1 cellular context compared by ENCODE assay signal in the genomic region with DNA sequence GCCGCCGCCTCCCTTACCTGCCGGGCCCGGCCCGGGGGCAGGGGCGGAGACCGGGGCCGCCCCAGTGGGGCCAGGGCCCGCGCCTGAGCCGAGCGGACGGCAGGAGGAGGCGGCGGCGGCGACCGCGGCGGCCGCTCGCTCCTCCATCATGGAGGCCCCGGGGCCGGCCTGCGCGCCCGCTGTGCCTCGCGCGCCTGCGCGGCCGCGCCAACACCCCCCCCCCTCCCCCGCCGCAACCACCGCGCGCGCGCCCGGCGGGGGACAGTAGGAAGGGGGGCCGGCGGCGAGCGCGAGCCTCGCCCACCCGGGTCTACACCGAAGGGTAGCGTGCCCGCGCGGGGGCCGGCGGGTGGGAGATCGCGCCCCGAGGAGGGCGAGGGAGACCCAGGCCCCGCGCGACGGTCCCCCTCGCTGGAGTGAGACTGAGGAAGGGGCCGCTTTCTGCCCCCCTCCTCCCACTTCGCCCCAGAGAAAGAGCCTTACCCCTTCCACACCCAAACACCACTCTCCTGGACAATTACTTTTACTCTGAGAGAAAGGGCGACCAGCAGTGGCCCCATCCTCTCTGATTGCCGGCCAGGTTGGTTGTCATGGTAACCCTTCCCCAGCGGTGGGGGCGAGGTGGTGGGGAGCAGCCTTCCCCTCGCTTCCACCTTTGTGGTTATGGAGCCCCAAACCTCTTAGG.
A peak's percentile ranks its signal among the peaks of the same experiment; 100 is the strongest.
TF ChIP-seq lines count a peak whose summit lies in the region.

A gene with protein sequence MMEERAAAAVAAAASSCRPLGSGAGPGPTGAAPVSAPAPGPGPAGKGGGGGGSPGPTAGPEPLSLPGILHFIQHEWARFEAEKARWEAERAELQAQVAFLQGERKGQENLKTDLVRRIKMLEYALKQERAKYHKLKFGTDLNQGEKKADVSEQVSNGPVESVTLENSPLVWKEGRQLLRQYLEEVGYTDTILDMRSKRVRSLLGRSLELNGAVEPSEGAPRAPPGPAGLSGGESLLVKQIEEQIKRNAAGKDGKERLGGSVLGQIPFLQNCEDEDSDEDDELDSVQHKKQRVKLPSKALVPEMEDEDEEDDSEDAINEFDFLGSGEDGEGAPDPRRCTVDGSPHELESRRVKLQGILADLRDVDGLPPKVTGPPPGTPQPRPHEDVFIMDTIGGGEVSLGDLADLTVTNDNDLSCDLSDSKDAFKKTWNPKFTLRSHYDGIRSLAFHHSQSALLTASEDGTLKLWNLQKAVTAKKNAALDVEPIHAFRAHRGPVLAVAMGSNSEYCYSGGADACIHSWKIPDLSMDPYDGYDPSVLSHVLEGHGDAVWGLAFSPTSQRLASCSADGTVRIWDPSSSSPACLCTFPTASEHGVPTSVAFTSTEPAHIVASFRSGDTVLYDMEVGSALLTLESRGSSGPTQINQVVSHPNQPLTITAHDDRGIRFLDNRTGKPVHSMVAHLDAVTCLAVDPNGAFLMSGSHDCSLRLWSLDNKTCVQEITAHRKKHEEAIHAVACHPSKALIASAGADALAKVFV (minus strand): TSS at position 170 of the 685 bp plus-strand sequence. CDS start 20 bp downstream, at position 150.

TF ChIP-seq in HepG2, 621 proteins besides CTCF, POLR2A, EP300 and RAD21 (continued from another document and continues in another):
- TF ChIP-seq IRX3 (CRISPR knock-in tag; IDR thresholded peaks at IDR 0.05; ENCODE audit: borderline replicate concordance, low read depth), result 0 out of 2 replicates have a peak, but pooled peaks have one; percentile 30
- TF ChIP-seq REXO4 (CRISPR knock-in tag; IDR thresholded peaks at IDR 0.05; ENCODE audit: borderline replicate concordance), result no peak
- no peak for TF ChIP-seq HOXA9 (CRISPR knock-in tag; IDR thresholded peaks at IDR 0.05; ENCODE audit: borderline replicate concordance)
- no peak for TF ChIP-seq NFE2 (CRISPR knock-in tag; IDR thresholded peaks at IDR 0.05)
- TF ChIP-seq ZNF615 (CRISPR knock-in tag; IDR thresholded peaks at IDR 0.05; ENCODE audit: borderline replicate concordance), result no peak
- TF ChIP-seq SP4 (CRISPR knock-in tag; IDR thresholded peaks at IDR 0.05), result no peak
- TF ChIP-seq SETDB1 (CRISPR knock-in tag; IDR thresholded peaks at IDR 0.05; ENCODE audit: borderline replicate concordance), result no peak
- TF ChIP-seq, protein P1, sequence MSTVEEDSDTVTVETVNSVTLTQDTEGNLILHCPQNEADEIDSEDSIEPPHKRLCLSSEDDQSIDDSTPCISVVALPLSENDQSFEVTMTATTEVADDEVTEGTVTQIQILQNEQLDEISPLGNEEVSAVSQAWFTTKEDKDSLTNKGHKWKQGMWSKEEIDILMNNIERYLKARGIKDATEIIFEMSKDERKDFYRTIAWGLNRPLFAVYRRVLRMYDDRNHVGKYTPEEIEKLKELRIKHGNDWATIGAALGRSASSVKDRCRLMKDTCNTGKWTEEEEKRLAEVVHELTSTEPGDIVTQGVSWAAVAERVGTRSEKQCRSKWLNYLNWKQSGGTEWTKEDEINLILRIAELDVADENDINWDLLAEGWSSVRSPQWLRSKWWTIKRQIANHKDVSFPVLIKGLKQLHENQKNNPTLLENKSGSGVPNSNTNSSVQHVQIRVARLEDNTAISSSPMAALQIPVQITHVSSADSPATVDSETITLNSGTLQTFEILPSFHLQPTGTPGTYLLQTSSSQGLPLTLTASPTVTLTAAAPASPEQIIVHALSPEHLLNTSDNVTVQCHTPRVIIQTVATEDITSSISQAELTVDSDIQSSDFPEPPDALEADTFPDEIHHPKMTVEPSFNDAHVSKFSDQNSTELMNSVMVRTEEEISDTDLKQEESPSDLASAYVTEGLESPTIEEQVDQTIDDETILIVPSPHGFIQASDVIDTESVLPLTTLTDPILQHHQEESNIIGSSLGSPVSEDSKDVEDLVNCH (CRISPR knock-in tag; IDR thresholded peaks at IDR 0.05), result no peak
- no peak for TF ChIP-seq ZNF672 (CRISPR knock-in tag; IDR thresholded peaks at IDR 0.05)
- no peak for TF ChIP-seq TBX2 (CRISPR knock-in tag; IDR thresholded peaks at IDR 0.05; ENCODE audit: borderline replicate concordance)
- TF ChIP-seq ZNF513 (CRISPR knock-in tag; conservative IDR thresholded peaks at IDR 0.05), result no peak
- TF ChIP-seq, protein P2, sequence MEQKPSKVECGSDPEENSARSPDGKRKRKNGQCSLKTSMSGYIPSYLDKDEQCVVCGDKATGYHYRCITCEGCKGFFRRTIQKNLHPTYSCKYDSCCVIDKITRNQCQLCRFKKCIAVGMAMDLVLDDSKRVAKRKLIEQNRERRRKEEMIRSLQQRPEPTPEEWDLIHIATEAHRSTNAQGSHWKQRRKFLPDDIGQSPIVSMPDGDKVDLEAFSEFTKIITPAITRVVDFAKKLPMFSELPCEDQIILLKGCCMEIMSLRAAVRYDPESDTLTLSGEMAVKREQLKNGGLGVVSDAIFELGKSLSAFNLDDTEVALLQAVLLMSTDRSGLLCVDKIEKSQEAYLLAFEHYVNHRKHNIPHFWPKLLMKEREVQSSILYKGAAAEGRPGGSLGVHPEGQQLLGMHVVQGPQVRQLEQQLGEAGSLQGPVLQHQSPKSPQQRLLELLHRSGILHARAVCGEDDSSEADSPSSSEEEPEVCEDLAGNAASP (CRISPR knock-in tag; IDR thresholded peaks at IDR 0.05; ENCODE audit: borderline replicate concordance), result no peak
- TF ChIP-seq ZFP41 (CRISPR knock-in tag; IDR thresholded peaks at IDR 0.05; ENCODE audit: borderline replicate concordance), result no peak
- TF ChIP-seq IKZF1 (IDR thresholded peaks at IDR 0.05), result no peak
- TF ChIP-seq RFX3 (CRISPR knock-in tag; IDR thresholded peaks at IDR 0.05), result peak; percentile 66; the same call in 1 of the 2 replicates
- TF ChIP-seq MTF1 (CRISPR knock-in tag; IDR thresholded peaks at IDR 0.05), result no peak
- TF ChIP-seq ZBTB26 (CRISPR knock-in tag; IDR thresholded peaks at IDR 0.05; ENCODE audit: borderline replicate concordance), result no peak
- TF ChIP-seq, protein P3, sequence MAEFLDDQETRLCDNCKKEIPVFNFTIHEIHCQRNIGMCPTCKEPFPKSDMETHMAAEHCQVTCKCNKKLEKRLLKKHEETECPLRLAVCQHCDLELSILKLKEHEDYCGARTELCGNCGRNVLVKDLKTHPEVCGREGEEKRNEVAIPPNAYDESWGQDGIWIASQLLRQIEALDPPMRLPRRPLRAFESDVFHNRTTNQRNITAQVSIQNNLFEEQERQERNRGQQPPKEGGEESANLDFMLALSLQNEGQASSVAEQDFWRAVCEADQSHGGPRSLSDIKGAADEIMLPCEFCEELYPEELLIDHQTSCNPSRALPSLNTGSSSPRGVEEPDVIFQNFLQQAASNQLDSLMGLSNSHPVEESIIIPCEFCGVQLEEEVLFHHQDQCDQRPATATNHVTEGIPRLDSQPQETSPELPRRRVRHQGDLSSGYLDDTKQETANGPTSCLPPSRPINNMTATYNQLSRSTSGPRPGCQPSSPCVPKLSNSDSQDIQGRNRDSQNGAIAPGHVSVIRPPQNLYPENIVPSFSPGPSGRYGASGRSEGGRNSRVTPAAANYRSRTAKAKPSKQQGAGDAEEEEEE (CRISPR knock-in tag; IDR thresholded peaks at IDR 0.05; ENCODE audit: borderline replicate concordance), result no peak
- no peak for TF ChIP-seq CENPBD1 (CRISPR knock-in tag; IDR thresholded peaks at IDR 0.05; ENCODE audit: borderline replicate concordance, low read depth)
- no peak for TF ChIP-seq TCF12 (IDR thresholded peaks at IDR 0.05)
- TF ChIP-seq TCF12 (CRISPR knock-in tag; IDR thresholded peaks at IDR 0.05), result no peak
- no peak for TF ChIP-seq ZNF432 (CRISPR knock-in tag; IDR thresholded peaks at IDR 0.05; ENCODE audit: borderline replicate concordance)
- TF ChIP-seq, protein P4, sequence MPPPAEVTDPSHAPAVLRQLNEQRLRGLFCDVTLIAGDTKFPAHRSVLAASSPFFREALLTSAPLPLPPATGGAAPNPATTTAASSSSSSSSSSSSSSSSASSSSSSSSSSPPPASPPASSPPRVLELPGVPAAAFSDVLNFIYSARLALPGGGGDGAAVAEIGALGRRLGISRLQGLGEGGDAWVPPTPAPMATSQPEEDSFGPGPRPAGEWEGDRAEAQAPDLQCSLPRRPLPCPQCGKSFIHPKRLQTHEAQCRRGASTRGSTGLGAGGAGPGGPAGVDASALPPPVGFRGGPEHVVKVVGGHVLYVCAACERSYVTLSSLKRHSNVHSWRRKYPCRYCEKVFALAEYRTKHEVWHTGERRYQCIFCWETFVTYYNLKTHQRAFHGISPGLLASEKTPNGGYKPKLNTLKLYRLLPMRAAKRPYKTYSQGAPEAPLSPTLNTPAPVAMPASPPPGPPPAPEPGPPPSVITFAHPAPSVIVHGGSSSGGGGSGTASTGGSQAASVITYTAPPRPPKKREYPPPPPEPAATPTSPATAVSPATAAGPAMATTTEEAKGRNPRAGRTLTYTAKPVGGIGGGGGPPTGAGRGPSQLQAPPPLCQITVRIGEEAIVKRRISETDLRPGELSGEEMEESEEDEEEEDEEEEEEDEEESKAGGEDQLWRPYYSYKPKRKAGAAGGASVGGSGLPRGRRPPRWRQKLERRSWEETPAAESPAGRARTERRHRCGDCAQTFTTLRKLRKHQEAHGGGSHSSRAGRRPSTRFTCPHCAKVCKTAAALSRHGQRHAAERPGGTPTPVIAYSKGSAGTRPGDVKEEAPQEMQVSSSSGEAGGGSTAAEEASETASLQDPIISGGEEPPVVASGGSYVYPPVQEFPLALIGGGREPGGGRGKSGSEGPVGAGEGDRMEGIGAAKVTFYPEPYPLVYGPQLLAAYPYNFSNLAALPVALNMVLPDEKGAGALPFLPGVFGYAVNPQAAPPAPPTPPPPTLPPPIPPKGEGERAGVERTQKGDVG (CRISPR knock-in tag; IDR thresholded peaks at IDR 0.05; ENCODE audit: borderline replicate concordance), result no peak
- TF ChIP-seq TFAP4 (IDR thresholded peaks at IDR 0.05; ENCODE audit: borderline replicate concordance, low read depth), result no peak
- TF ChIP-seq, protein P5, sequence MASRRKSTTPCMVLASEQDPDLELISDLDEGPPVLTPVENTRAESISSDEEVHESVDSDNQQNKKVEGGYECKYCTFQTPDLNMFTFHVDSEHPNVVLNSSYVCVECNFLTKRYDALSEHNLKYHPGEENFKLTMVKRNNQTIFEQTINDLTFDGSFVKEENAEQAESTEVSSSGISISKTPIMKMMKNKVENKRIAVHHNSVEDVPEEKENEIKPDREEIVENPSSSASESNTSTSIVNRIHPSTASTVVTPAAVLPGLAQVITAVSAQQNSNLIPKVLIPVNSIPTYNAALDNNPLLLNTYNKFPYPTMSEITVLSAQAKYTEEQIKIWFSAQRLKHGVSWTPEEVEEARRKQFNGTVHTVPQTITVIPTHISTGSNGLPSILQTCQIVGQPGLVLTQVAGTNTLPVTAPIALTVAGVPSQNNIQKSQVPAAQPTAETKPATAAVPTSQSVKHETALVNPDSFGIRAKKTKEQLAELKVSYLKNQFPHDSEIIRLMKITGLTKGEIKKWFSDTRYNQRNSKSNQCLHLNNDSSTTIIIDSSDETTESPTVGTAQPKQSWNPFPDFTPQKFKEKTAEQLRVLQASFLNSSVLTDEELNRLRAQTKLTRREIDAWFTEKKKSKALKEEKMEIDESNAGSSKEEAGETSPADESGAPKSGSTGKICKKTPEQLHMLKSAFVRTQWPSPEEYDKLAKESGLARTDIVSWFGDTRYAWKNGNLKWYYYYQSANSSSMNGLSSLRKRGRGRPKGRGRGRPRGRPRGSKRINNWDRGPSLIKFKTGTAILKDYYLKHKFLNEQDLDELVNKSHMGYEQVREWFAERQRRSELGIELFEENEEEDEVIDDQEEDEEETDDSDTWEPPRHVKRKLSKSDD (CRISPR knock-in tag; IDR thresholded peaks at IDR 0.05; ENCODE audit: low read depth), result no peak
- TF ChIP-seq RBFOX2 (IDR thresholded peaks at IDR 0.05; ENCODE audit: low read depth, low read length), result peak; percentile 57
- TF ChIP-seq CENPX (CRISPR knock-in tag; IDR thresholded peaks at IDR 0.05), result no peak
- TF ChIP-seq ZNF496 (CRISPR knock-in tag; IDR thresholded peaks at IDR 0.05; ENCODE audit: insufficient replicate concordance), result no peak
- TF ChIP-seq NCOA2 (CRISPR knock-in tag; IDR thresholded peaks at IDR 0.05), result no peak
- no peak for TF ChIP-seq ZNF44 (CRISPR knock-in tag; IDR thresholded peaks at IDR 0.05)
- no peak for TF ChIP-seq RFX5 (IDR thresholded peaks at IDR 0.05; ENCODE audit: low read depth, low read length)
- TF ChIP-seq, protein P6, sequence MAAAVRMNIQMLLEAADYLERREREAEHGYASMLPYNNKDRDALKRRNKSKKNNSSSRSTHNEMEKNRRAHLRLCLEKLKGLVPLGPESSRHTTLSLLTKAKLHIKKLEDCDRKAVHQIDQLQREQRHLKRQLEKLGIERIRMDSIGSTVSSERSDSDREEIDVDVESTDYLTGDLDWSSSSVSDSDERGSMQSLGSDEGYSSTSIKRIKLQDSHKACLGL (CRISPR knock-in tag; IDR thresholded peaks at IDR 0.05), result no peak
- no peak for TF ChIP-seq ZNF75D (CRISPR knock-in tag; IDR thresholded peaks at IDR 0.05; ENCODE audit: borderline replicate concordance)
- 0 out of 2 replicates have a peak, but pooled peaks have one; percentile 63 for TF ChIP-seq ZBTB7A (CRISPR knock-in tag; IDR thresholded peaks at IDR 0.05)
- TF ChIP-seq NCOR1 (IDR thresholded peaks at IDR 0.05; ENCODE audit: borderline replicate concordance, low read length), result no peak
- no peak for TF ChIP-seq CBX1 (IDR thresholded peaks at IDR 0.05; ENCODE audit: low read depth)
- TF ChIP-seq ZNF644 (CRISPR knock-in tag; IDR thresholded peaks at IDR 0.05; ENCODE audit: low read depth), result no peak
- no peak for TF ChIP-seq EZH2 (conservative IDR thresholded peaks at IDR 0.05; ENCODE audit: low read depth, low read length)
- TF ChIP-seq ZNF841 (CRISPR knock-in tag; IDR thresholded peaks at IDR 0.05; ENCODE audit: borderline replicate concordance), result no peak
- no peak for TF ChIP-seq ZNF282 (IDR thresholded peaks at IDR 0.05; ENCODE audit: partially characterized antibody)
